ENCODE assay signal across 23 cellular contexts in genomic region chr4:74433541-74434172, GRCh38. TPM values are rescaled to one million over a fixed set of nuclear protein-coding genes. Genes with fewer than 3 reads are reported as not detected.
DNase-seq lines count a peak whose midpoint lies in the region; ATAC-seq and TF ChIP-seq lines count a peak whose summit lies in the region.
"Had no signal": no experiment of that assay in that cellular context is flagged by ENCODE, and none has a peak within 500 bp of the region (broad histone marks: within the 10 kb centered on the region; RNA-seq: fewer than 3 reads in every experiment).

No MANE protein-coding gene starts in this region.

- peaks cover 2% of the 10 kb centered on the region for H3K36me3 ChIP-seq in RWPE2 (ENCODE audit: low read depth)
- H3K36me3 ChIP-seq: lower lobe of right lung, neutrophil, transverse colon had no signal

- DNase-seq in EL, result peak; percentile 24
- DNase-seq in MV-4-11 (lab: John Stamatoyannopoulos, UW), result peak; percentile 9
- no peak for DNase-seq in RWPE2 (ENCODE audit: low spot score)
- DNase-seq in epithelial cell of prostate (ENCODE audit: low read depth, low spot score), result no peak
- no peak for DNase-seq in cerebellar cortex (ENCODE audit: low spot score)
- DNase-seq in WTC11 (ENCODE audit: low spot score), result no peak
- DNase-seq: activated naive CD4-positive, alpha-beta T cell treated with anti-CD3 and anti-CD28 coated beads, Interleukin-2, amount 50 U/mL, for 16 hours; activated T-cell treated with anti-CD3 and anti-CD28 coated beads, Interleukin-2, amount 50 U/mL, for 72 hours; anterior cingulate cortex; central memory CD4-positive, alpha-beta T cell; kidney; lower lobe of right lung; NCI-H1105; NCI-H524; PC-9; stimulated activated CD4-positive, alpha-beta T cell treated with anti-CD3 and anti-CD28 coated beads, Interleukin-4, amount 100 ng/mL, for 1 hour; stimulated activated naive CD8-positive, alpha-beta T cell treated with anti-CD3 and anti-CD28 coated beads, Interleukin-15, Interleukin-2, amounts not matched to agents 100 U/mL and 50 U/mL, for 24 hours; transverse colon had no signal

- H3K4me1 ChIP-seq in RWPE2 (ENCODE audit: insufficient read depth, poor library complexity, severe bottlenecking), result peaks cover 65% of the 10 kb centered on the region
- H3K4me1 ChIP-seq: lower lobe of right lung, transverse colon had no signal

- no peaks in the 10 kb centered on the region for H3K27me3 ChIP-seq in RWPE2 (ENCODE audit: insufficient read depth, poor library complexity, severe bottlenecking)
- H3K27me3 ChIP-seq: neutrophil, transverse colon had no signal

- H3K27ac Mint-ChIP-seq in WTC11, result no peak overlapping the region
- H3K27ac Mint-ChIP-seq: activated T-cell treated with anti-CD3 and anti-CD28 coated beads, Interleukin-2, amount 50 U/mL, for 72 hours had no signal

- peaks cover 11% of the 10 kb centered on the region for H3K9me3 Mint-ChIP-seq in WTC11
- H3K9me3 Mint-ChIP-seq: activated T-cell treated with anti-CD3 and anti-CD28 coated beads, Interleukin-2, amount 50 U/mL, for 72 hours had no signal

- no peak overlapping the region for H3K4me3 ChIP-seq in RWPE2 (ENCODE audit: severe bottlenecking)
- H3K4me3 ChIP-seq: lower lobe of right lung, PC-9, smooth muscle cell, transverse colon had no signal

- H3K27me3 Mint-ChIP-seq in WTC11 (ENCODE audit: low read depth), result no peaks in the 10 kb centered on the region

- CTCF ChIA-PET in WTC11 (lab: Charles Lee), result no interaction called here

- H3K4me3 Mint-ChIP-seq in WTC11, result no peak overlapping the region
- H3K4me3 Mint-ChIP-seq: activated T-cell treated with anti-CD3 and anti-CD28 coated beads, Interleukin-2, amount 50 U/mL, for 72 hours had no signal

- H3K9me3 ChIP-seq in RWPE2 (ENCODE audit: severe bottlenecking), result no peaks in the 10 kb centered on the region
- H3K9me3 ChIP-seq: lower lobe of right lung, neutrophil, transverse colon had no signal

- no peaks in the 10 kb centered on the region for H3K36me3 Mint-ChIP-seq in WTC11

- peak; percentile 20 for ATAC-seq in RWPE2 (ENCODE audit: low read depth)
- no peak for ATAC-seq in HG03196 (IDR thresholded peaks at IDR 0.05; ENCODE audit: unreplicated experiment)
- ATAC-seq in GM19463 (IDR thresholded peaks at IDR 0.05; ENCODE audit: unreplicated experiment), result no peak
- ATAC-seq in WTC11, result no peak
- ATAC-seq: activated CD4-positive, CD25-positive, alpha-beta regulatory T cell treated with anti-CD3 and anti-CD28 coated beads, Interleukin-2, amount 50 U/mL, for 24 hours; activated T-cell treated with anti-CD3 and anti-CD28 coated beads, Interleukin-2, amount 50 U/mL, for 72 hours; lower lobe of right lung; stimulated activated naive CD8-positive, alpha-beta T cell treated with anti-CD3 and anti-CD28 coated beads, Interleukin-15, Interleukin-2, amounts not matched to agents 100 U/mL and 50 U/mL, for 24 hours had no signal

- POLR2A ChIA-PET in WTC11 (lab: Charles Lee), result no interaction called here

- peak overlapping the region; percentile 98 for H3K27ac ChIP-seq in RWPE2 (ENCODE audit: poor library complexity, severe bottlenecking)
- H3K27ac ChIP-seq in epithelial cell of prostate, result peak overlapping the region; percentile 55
- H3K27ac ChIP-seq: lower lobe of right lung, neutrophil, PC-9, transverse colon had no signal

- H3K4me1 Mint-ChIP-seq in WTC11, result no peaks in the 10 kb centered on the region

- TF ChIP-seq CTCF in RWPE2 (IDR thresholded peaks at IDR 0.05; ENCODE audit: poor library complexity, severe bottlenecking) (no peak), WTC11 (IDR thresholded peaks at IDR 0.05) (no peak)

TF ChIP-seq in WTC11, 78 proteins besides CTCF, POLR2A, EP300 and RAD21:
- no peak for TF ChIP-seq E2F5 (CRISPR knock-in tag; IDR thresholded peaks at IDR 0.05)
- TF ChIP-seq ZBTB43 (CRISPR knock-in tag; IDR thresholded peaks at IDR 0.05), result no peak
- no peak for TF ChIP-seq PRRX2 (CRISPR knock-in tag; IDR thresholded peaks at IDR 0.05)
- TF ChIP-seq ELF4 (CRISPR knock-in tag; IDR thresholded peaks at IDR 0.05; ENCODE audit: low read depth), result no peak
- no peak for TF ChIP-seq AR (CRISPR knock-in tag; IDR thresholded peaks at IDR 0.05)
- no peak for TF ChIP-seq KAT7 (CRISPR knock-in tag; IDR thresholded peaks at IDR 0.05; ENCODE audit: borderline replicate concordance)
- TF ChIP-seq NR3C1 (CRISPR knock-in tag; conservative IDR thresholded peaks at IDR 0.05; ENCODE audit: low read depth), result no peak
- no peak for TF ChIP-seq FOXP1 (CRISPR knock-in tag; IDR thresholded peaks at IDR 0.05; ENCODE audit: borderline replicate concordance)
- no peak for TF ChIP-seq USF1 (CRISPR knock-in tag; IDR thresholded peaks at IDR 0.05)
- TF ChIP-seq EMX1 (CRISPR knock-in tag; IDR thresholded peaks at IDR 0.05), result no peak
- TF ChIP-seq NFE2L1 (CRISPR knock-in tag; IDR thresholded peaks at IDR 0.05), result no peak
- TF ChIP-seq E2F1 (CRISPR knock-in tag; IDR thresholded peaks at IDR 0.05), result no peak

RNA-seq across cellular contexts. Expression of gene AREG, which starts 11.3 kb away (rescaled TPM):
- 0.14 to 0.33 TPM (median 0.32 TPM) in 3 replicates for total RNA-seq in WTC11 (2021)

Comparison
In these comparisons a context has a peak if more than half of its experiments do, and no peak if none do; other contexts are left out.
1. DNase-seq: peak in EL (single experiment) and MV-4-11 (single experiment); none in RWPE2 (single experiment), epithelial cell of prostate (single experiment), cerebellar cortex (single experiment) and WTC11 (single experiment).